20 cellular contexts compared by ENCODE assay signal in genomic region chr10:7230956-7231355, GRCh38.
"Had no signal": no experiment of that assay in that cellular context is flagged by ENCODE, and none has a peak within 500 bp of the region (broad histone marks: within the 10 kb centered on the region; RNA-seq: fewer than 3 reads in every experiment).

No MANE protein-coding gene starts in this region.

- H3K4me3 ChIP-seq: ascending aorta, esophagus muscularis mucosa, ovary, right lobe of liver, tibial artery had no signal

- DNase-seq: activated CD4-positive, alpha-beta T cell treated with anti-CD3 and anti-CD28 coated beads for 1 hour; activated CD4-positive, alpha-beta T cell treated with anti-CD3 and anti-CD28 coated beads, Interleukin-2, amount 50 U/mL, for 4 hours; activated effector memory CD4-positive, alpha-beta T cell treated with anti-CD3 and anti-CD28 coated beads, Interleukin-2, amount 50 U/mL, for 16 hours; activated naive CD4-positive, alpha-beta T cell treated with anti-CD3 and anti-CD28 coated beads, Interleukin-2, amount 50 U/mL, for 16 hours; activated T-cell treated with anti-CD3 and anti-CD28 coated beads, Interleukin-2, amount 50 U/mL, for 72 hours; dermis blood vessel endothelial cell; effector memory CD4-positive, alpha-beta T cell; glutamatergic neuron; kidney; ovary; right lobe of liver; stimulated activated CD4-positive, alpha-beta T cell treated with anti-CD3 and anti-CD28 coated beads, Interleukin-2, amount 100 ng/mL, for 24 hours; stimulated activated naive CD4-positive, alpha-beta T cell treated with Interleukin-2 at 50 U/mL for 16 hours; substantia nigra; T1000; tibial artery; WERI-Rb-1 had no signal

- H3K27me3 ChIP-seq: ascending aorta, esophagus muscularis mucosa, foreskin keratinocyte, ovary, right lobe of liver, tibial artery had no signal

- H3K36me3 ChIP-seq: ascending aorta, ovary, right lobe of liver, tibial artery, WERI-Rb-1 had no signal

- H3K27ac ChIP-seq: ascending aorta, foreskin keratinocyte, ovary, right lobe of liver, tibial artery, WERI-Rb-1 had no signal

- H3K9me3 ChIP-seq: ascending aorta, esophagus muscularis mucosa, ovary, right lobe of liver had no signal

- H3K4me3 Mint-ChIP-seq: activated T-cell treated with anti-CD3 and anti-CD28 coated beads, Interleukin-2, amount 50 U/mL, for 72 hours had no signal

- H3K4me1 ChIP-seq: ascending aorta, foreskin keratinocyte, tibial artery had no signal
